In genomic region chr5:79459626-79460025, GRCh38 we compare ENCODE assay signal across 31 cellular contexts.
"Had no signal": no experiment of that assay in that cellular context is flagged by ENCODE, and none has a peak within 500 bp of the region (broad histone marks: within the 10 kb centered on the region; RNA-seq: fewer than 3 reads in every experiment).

No MANE protein-coding gene starts in this region.

- DNase-seq: activated B cell treated with CpG ODN at 0.5 μM for 24 hours; activated CD4-positive, alpha-beta memory T cell treated with anti-CD3 and anti-CD28 coated beads for 36 hours; activated CD4-positive, alpha-beta T cell treated with anti-CD3 and anti-CD28 coated beads for 4 hours; activated CD4-positive, alpha-beta T cell treated with anti-CD3 and anti-CD28 coated beads, Interleukin-2, amount 10 ng/mL, durations not matched to agents 24 days and 14 days; activated CD4-positive, alpha-beta T cell treated with anti-CD3 and anti-CD28 coated beads, Interleukin-2, amount 50 U/mL, for 1 hour; activated CD4-positive, alpha-beta T cell treated with anti-CD3 and anti-CD28 coated beads, Interleukin-2, amount 50 U/mL, for 4 hours; activated CD4-positive, CD25-positive, alpha-beta regulatory T cell treated with anti-CD3 and anti-CD28 coated beads, Interleukin-2, amount 50 U/mL, for 72 hours; activated CD8-positive, alpha-beta memory T cell treated with anti-CD3 and anti-CD28 coated beads, Interleukin-2, amount 50 U/mL, for 48 hours; activated CD8-positive, alpha-beta T cell treated with anti-CD3 and anti-CD28 coated beads for 36 hours; activated effector memory CD4-positive, alpha-beta T cell treated with Interleukin-2 at 50 U/mL for 16 hours; activated gamma-delta T cell treated with Interleukin-2 at 50 U/mL for 16 hours; activated naive CD4-positive, alpha-beta T cell; activated naive CD4-positive, alpha-beta T cell treated with anti-CD3 and anti-CD28 coated beads for 36 hours; activated naive CD4-positive, alpha-beta T cell treated with anti-CD3 and anti-CD28 coated beads, Interleukin-2, amount 50 U/mL, for 16 hours; activated naive CD8-positive, alpha-beta T cell treated with anti-CD3 and anti-CD28 coated beads for 36 hours; activated T-cell treated with anti-CD3 and anti-CD28 coated beads, Interleukin-2, amount 50 U/mL, for 24 hours; activated T-cell treated with anti-CD3 and anti-CD28 coated beads, Interleukin-2, amount 50 U/mL, for 48 hours; adrenal gland; amniotic stem cell; aorta; body of pancreas; brain microvascular endothelial cell; central memory CD4-positive, alpha-beta T cell; T-helper 1 cell; T-helper 2 cell; T-helper 9 cell had no signal

- FAIRE-seq: astrocyte, TTC549 had no signal

- H3K27ac ChIP-seq: adrenal gland, body of pancreas, brain microvascular endothelial cell, breast epithelium, VCaP had no signal

- H3K4me1 ChIP-seq: adrenal gland, body of pancreas, breast epithelium had no signal

- H3K27me3 ChIP-seq: adrenal gland, body of pancreas, brain microvascular endothelial cell, breast epithelium had no signal

- H3K36me3 ChIP-seq: adrenal gland, brain microvascular endothelial cell, breast epithelium had no signal

- ATAC-seq: activated CD8-positive, alpha-beta T cell treated with anti-CD3 and anti-CD28 coated beads for 36 hours; activated naive CD4-positive, alpha-beta T cell treated with anti-CD3 and anti-CD28 coated beads, Interleukin-2, amount 50 U/mL, for 72 hours; body of pancreas had no signal

- H3K9me3 ChIP-seq: adrenal gland, body of pancreas, breast epithelium had no signal

- H3K4me3 ChIP-seq: adrenal gland, body of pancreas, breast epithelium had no signal
